Comparison of ENCODE assay signal across 20 cellular contexts in the genomic region with DNA sequence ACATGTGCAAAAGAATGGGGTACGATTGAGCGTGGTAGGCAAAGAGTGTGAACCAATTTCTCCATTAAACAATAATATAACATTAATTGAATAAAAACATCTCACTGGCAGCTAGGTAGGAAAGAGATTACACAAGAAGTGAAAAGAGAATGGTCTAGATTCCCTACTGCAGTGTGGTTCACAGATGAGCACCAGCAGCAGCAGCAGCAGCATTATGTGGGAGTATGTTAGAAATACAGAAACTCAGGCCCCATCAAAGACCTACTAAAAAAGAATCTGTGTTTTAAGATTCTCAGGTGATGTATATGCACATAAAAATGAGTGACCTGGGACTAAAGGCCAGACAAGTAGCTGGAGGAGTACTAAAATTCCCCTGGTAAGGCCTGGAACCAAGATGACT.
A peak's percentile ranks its signal among the peaks of the same experiment; 100 is the strongest.
DNase-seq lines count a peak whose midpoint lies in the region; ATAC-seq and TF ChIP-seq lines count a peak whose summit lies in the region.
"Had no signal": no experiment of that assay in that cellular context is flagged by ENCODE, and none has a peak within 500 bp of the region (broad histone marks: within the 10 kb centered on the region; RNA-seq: fewer than 3 reads in every experiment).

No MANE protein-coding gene starts in this region.

- peaks cover 40% of the 10 kb centered on the region for H3K4me1 Mint-ChIP-seq in activated CD4-positive, alpha-beta memory T cell treated with anti-CD3 and anti-CD28 coated beads for 36 hours (ENCODE audit: low read depth)
- peaks cover 24% of the 10 kb centered on the region for H3K4me1 Mint-ChIP-seq in activated CD4-positive, alpha-beta memory T cell treated with anti-CD3 and anti-CD28 coated beads, Interleukin-2, amount 10 ng/mL, durations not matched to agents 7 days and 5 days
- H3K4me1 Mint-ChIP-seq in stimulated activated effector memory CD8-positive, alpha-beta T cell treated with anti-CD3 and anti-CD28 coated beads, Interleukin-12 subunit alpha, Interleukin-12 subunit beta, amount 100 ng/mL, for 72 hours: peaks cover 39% of the 10 kb centered on the region

- H3K4me3 Mint-ChIP-seq in activated CD4-positive, alpha-beta memory T cell treated with anti-CD3 and anti-CD28 coated beads for 36 hours: no peak overlapping the region
- no peak overlapping the region for H3K4me3 Mint-ChIP-seq in activated CD4-positive, alpha-beta memory T cell treated with anti-CD3 and anti-CD28 coated beads, Interleukin-2, amount 10 ng/mL, durations not matched to agents 7 days and 5 days
- H3K4me3 Mint-ChIP-seq in stimulated activated effector memory CD8-positive, alpha-beta T cell treated with anti-CD3 and anti-CD28 coated beads, Interleukin-12 subunit alpha, Interleukin-12 subunit beta, amount 100 ng/mL, for 72 hours: no peak overlapping the region
- H3K4me3 Mint-ChIP-seq: CD14-positive monocyte, IgD-negative memory B cell had no signal

- H3K4me1 ChIP-seq in psoas muscle: peaks cover 17% of the 10 kb centered on the region

- H3K9me3 ChIP-seq in psoas muscle: no peaks in the 10 kb centered on the region
- H3K9me3 ChIP-seq: body of pancreas, heart right ventricle, right atrium auricular region, upper lobe of left lung had no signal

- WGBS in psoas muscle, 3 donors: 97 to 100% (median 98%) methylated on average over 2 of the region's 2 CpGs

- H3K4me3 ChIP-seq in psoas muscle: no peak overlapping the region
- H3K4me3 ChIP-seq: body of pancreas, coronary artery, heart right ventricle, right atrium auricular region, upper lobe of left lung had no signal

- TF ChIP-seq CTCF in GM10248 (IDR thresholded peaks at IDR 0.05; ENCODE audit: control extremely low read depth, extremely low read depth, low read depth, missing control alignments) (no peak), psoas muscle (IDR thresholded peaks at IDR 0.05) (no peak)

- intact Hi-C loops in activated CD4-positive, alpha-beta memory T cell treated with anti-CD3 and anti-CD28 coated beads for 36 hours (cut with micrococcal nuclease): no loop called here
- intact Hi-C loops in psoas muscle (cut with DNase I): no loop called here

- no peaks in the 10 kb centered on the region for H3K27me3 Mint-ChIP-seq in activated CD4-positive, alpha-beta memory T cell treated with anti-CD3 and anti-CD28 coated beads for 36 hours
- H3K27me3 Mint-ChIP-seq in activated CD4-positive, alpha-beta memory T cell treated with anti-CD3 and anti-CD28 coated beads, Interleukin-2, amount 10 ng/mL, durations not matched to agents 7 days and 5 days: no peaks in the 10 kb centered on the region
- H3K27me3 Mint-ChIP-seq: IgD-negative memory B cell had no signal

- no peaks in the 10 kb centered on the region for H3K27me3 ChIP-seq in psoas muscle (ENCODE audit: insufficient read depth in 3 of 3, low read length in 2 of 3)
- H3K27me3 ChIP-seq: body of pancreas, heart right ventricle, right atrium auricular region, upper lobe of left lung had no signal

- peak; percentile 57 for ATAC-seq in stimulated activated effector memory CD8-positive, alpha-beta T cell treated with anti-CD3 and anti-CD28 coated beads, Interleukin-12 subunit alpha, Interleukin-12 subunit beta, amount 100 ng/mL, for 72 hours
- no peak for ATAC-seq in psoas muscle
- ATAC-seq: body of pancreas, heart right ventricle had no signal

- no peak for DNase-seq in activated CD4-positive, alpha-beta memory T cell treated with anti-CD3 and anti-CD28 coated beads for 36 hours
- no peak for DNase-seq in activated CD4-positive, alpha-beta memory T cell treated with anti-CD3 and anti-CD28 coated beads, Interleukin-2, amount 10 ng/mL, durations not matched to agents 7 days and 5 days
- DNase-seq in GM10248 (ENCODE audit: extremely low spot score) (peak; percentile 25), caudate nucleus (lab: John Stamatoyannopoulos, UW) (peak in 2 of 61 donors; percentile 1 to 9), activated gamma-delta T cell (lab: John Stamatoyannopoulos, UW) (no peak), NCI-H2171 (lab: John Stamatoyannopoulos, UW) (no peak), psoas muscle (no peak)
- DNase-seq in stimulated activated effector memory CD8-positive, alpha-beta T cell treated with anti-CD3 and anti-CD28 coated beads, Interleukin-12 subunit alpha, Interleukin-12 subunit beta, amount 100 ng/mL, for 72 hours (ENCODE audit: low spot score in 2 of 2): no peak
- DNase-seq: activated naive CD4-positive, alpha-beta T cell treated with Interleukin-2 at 50 U/mL for 16 hours; body of pancreas; DMS53; heart right ventricle; NCI-H1436 treated with DMSO at 0.1 percent for 48 hours; SHP77; stimulated activated CD4-positive, alpha-beta T cell treated with anti-CD3 and anti-CD28 coated beads, Interleukin-12 subunit alpha, Interleukin-12 subunit beta, amount 100 ng/mL, for 4 hours; upper lobe of left lung had no signal

- peaks cover 19% of the 10 kb centered on the region for H3K36me3 Mint-ChIP-seq in activated CD4-positive, alpha-beta memory T cell treated with anti-CD3 and anti-CD28 coated beads for 36 hours
- H3K36me3 Mint-ChIP-seq in activated CD4-positive, alpha-beta memory T cell treated with anti-CD3 and anti-CD28 coated beads, Interleukin-2, amount 10 ng/mL, durations not matched to agents 7 days and 5 days (ENCODE audit: low read depth): peaks cover 42% of the 10 kb centered on the region
- H3K36me3 Mint-ChIP-seq in stimulated activated effector memory CD8-positive, alpha-beta T cell treated with anti-CD3 and anti-CD28 coated beads, Interleukin-12 subunit alpha, Interleukin-12 subunit beta, amount 100 ng/mL, for 72 hours: peaks cover 36% of the 10 kb centered on the region

- H3K27ac ChIP-seq in caudate nucleus (ENCODE audit: low read depth, low read length): peak overlapping the region; percentile 48
- H3K27ac ChIP-seq in psoas muscle: no peak overlapping the region
- H3K27ac ChIP-seq: body of pancreas, coronary artery, heart right ventricle, right atrium auricular region, upper lobe of left lung had no signal

- H3K27ac Mint-ChIP-seq in activated CD4-positive, alpha-beta memory T cell treated with anti-CD3 and anti-CD28 coated beads for 36 hours: peak overlapping the region; percentile 66
- no peak overlapping the region for H3K27ac Mint-ChIP-seq in activated CD4-positive, alpha-beta memory T cell treated with anti-CD3 and anti-CD28 coated beads, Interleukin-2, amount 10 ng/mL, durations not matched to agents 7 days and 5 days
- no peak overlapping the region for H3K27ac Mint-ChIP-seq in stimulated activated effector memory CD8-positive, alpha-beta T cell treated with anti-CD3 and anti-CD28 coated beads, Interleukin-12 subunit alpha, Interleukin-12 subunit beta, amount 100 ng/mL, for 72 hours

- H3K9me3 Mint-ChIP-seq in activated CD4-positive, alpha-beta memory T cell treated with anti-CD3 and anti-CD28 coated beads for 36 hours: no peaks in the 10 kb centered on the region
- H3K9me3 Mint-ChIP-seq in activated CD4-positive, alpha-beta memory T cell treated with anti-CD3 and anti-CD28 coated beads, Interleukin-2, amount 10 ng/mL, durations not matched to agents 7 days and 5 days: no peaks in the 10 kb centered on the region
- H3K9me3 Mint-ChIP-seq in stimulated activated effector memory CD8-positive, alpha-beta T cell treated with anti-CD3 and anti-CD28 coated beads, Interleukin-12 subunit alpha, Interleukin-12 subunit beta, amount 100 ng/mL, for 72 hours: no peaks in the 10 kb centered on the region
- H3K9me3 Mint-ChIP-seq: CD14-positive monocyte, IgD-negative memory B cell had no signal

- CTCF ChIA-PET in activated CD4-positive, alpha-beta memory T cell treated with anti-CD3 and anti-CD28 coated beads for 36 hours (lab: Charles Lee): no interaction called here
- CTCF ChIA-PET in activated CD4-positive, alpha-beta memory T cell treated with anti-CD3 and anti-CD28 coated beads, Interleukin-2, amount 10 ng/mL, durations not matched to agents 7 days and 5 days (lab: Charles Lee): no interaction called here
- CTCF ChIA-PET in GM10248 (lab: Yijun Ruan, JAX): no interaction called here

- POLR2A ChIA-PET in activated CD4-positive, alpha-beta memory T cell treated with anti-CD3 and anti-CD28 coated beads for 36 hours (lab: Charles Lee): no interaction called here
- POLR2A ChIA-PET in activated CD4-positive, alpha-beta memory T cell treated with anti-CD3 and anti-CD28 coated beads, Interleukin-2, amount 10 ng/mL, durations not matched to agents 7 days and 5 days (lab: Charles Lee): no interaction called here
- POLR2A ChIA-PET in GM10248 (lab: Yijun Ruan, JAX): no interaction called here

- H3K36me3 ChIP-seq in psoas muscle (ENCODE audit: insufficient read depth in 1 of 2, low read depth in 1 of 2): peaks cover 0 to 29% of the 10 kb centered on the region in 2 donors
- H3K36me3 ChIP-seq: right atrium auricular region had no signal
